9 cellular contexts compared by ENCODE assay signal in the genomic region with DNA sequence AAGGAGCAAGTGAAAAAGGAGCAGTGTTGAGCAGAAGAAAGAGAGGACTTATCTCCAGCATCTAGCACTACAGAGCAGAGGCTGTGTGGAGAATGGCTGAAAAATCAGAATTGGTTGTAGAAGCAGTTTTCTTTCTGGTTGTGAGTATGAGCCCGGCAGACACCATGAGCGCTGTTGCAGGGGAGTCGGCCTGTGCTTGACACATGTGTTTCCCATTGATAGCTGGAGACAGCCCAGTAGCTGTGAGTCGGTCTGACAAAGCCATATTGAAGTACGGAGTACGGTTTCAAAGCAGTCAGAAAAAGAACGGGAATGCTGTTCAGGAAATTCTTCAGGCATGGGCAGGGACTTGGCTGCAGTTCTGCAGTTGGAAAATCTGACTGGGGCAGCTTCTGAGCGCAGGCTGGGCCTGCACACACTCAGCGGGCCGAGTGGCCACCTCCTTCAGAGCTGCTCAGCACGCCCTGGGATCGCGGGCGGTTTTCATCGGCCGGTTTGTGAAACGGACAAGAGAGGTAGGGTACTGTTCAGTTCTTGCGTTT. TPM values are rescaled to one million over a fixed set of nuclear protein-coding genes. Genes with fewer than 3 reads are reported as not detected.
A peak's percentile ranks its signal among the peaks of the same experiment; 100 is the strongest.
DNase-seq lines count a peak whose midpoint lies in the region; ATAC-seq and TF ChIP-seq lines count a peak whose summit lies in the region.
"Had no signal": no experiment of that assay in that cellular context is flagged by ENCODE, and none has a peak within 500 bp of the region (broad histone marks: within the 10 kb centered on the region; RNA-seq: fewer than 3 reads in every experiment).

Gene SGCD (plus strand): TSS at position 447 of the 542 bp plus-strand sequence.

- H3K27me3 ChIP-seq in liver (ENCODE audit: control insufficient read depth in 4 of 4, insufficient read depth in 4 of 4, low read length in 3 of 4) = no peaks in the 10 kb centered on the region

- WGBS in liver = 60% methylated on average over 18 of the region's 18 CpGs

- H3K9me3 ChIP-seq in liver (ENCODE audit: control insufficient read depth in 4 of 4, low read length in 3 of 4) = no peaks in the 10 kb centered on the region

- TF ChIP-seq CTCF in liver (IDR thresholded peaks at IDR 0.05; ENCODE audit: low read depth, low read length, missing input control) = no peak

- H3K4me3 ChIP-seq in liver (ENCODE audit: low read depth in 1 of 3, low read length in 3 of 3) = peak within 1 kb of the TSS in 2 of 3 donors; percentile 12 to 42

- peak; percentile 87 for DNase-seq in LHCN-M2 (ENCODE audit: low read depth)
- peak; percentile 46 for DNase-seq in ecto neural progenitor cell (ENCODE audit: low spot score)
- peak in 47 of 49 donors; percentile 2 to 81 (median 47) for DNase-seq in substantia nigra (lab: John Stamatoyannopoulos, UW)
- no peak for DNase-seq in DMS53 (lab: John Stamatoyannopoulos, UW)
- DNase-seq in LoVo (ENCODE audit: low spot score) = no peak

- peak in 1 of 2 donors; percentile 36 for TF ChIP-seq RAD21 in liver (IDR thresholded peaks at IDR 0.05)

- H3K27ac ChIP-seq in liver (ENCODE audit: low read depth in 1 of 2, low read length in 2 of 2) (peak within 1 kb of the TSS in 1 of 2 donors; percentile 10), substantia nigra (ENCODE audit: low read depth, low read length, poor library complexity, severe bottlenecking) (peak within 1 kb of the TSS; percentile 69)
- H3K27ac ChIP-seq: epithelial cell of prostate had no signal

- ATAC-seq in HG03439 (IDR thresholded peaks at IDR 0.05; ENCODE audit: unreplicated experiment) = no peak
- ATAC-seq in HG02642 (IDR thresholded peaks at IDR 0.05; ENCODE audit: poor library complexity, unreplicated experiment) = no peak

- H3K4me1 ChIP-seq in liver (ENCODE audit: control insufficient read depth in 4 of 4, insufficient read depth in 4 of 4, low read length in 3 of 4) = no peaks in the 10 kb centered on the region

- no peaks in the 10 kb centered on the region for H3K36me3 ChIP-seq in liver (ENCODE audit: control insufficient read depth in 4 of 4, insufficient read depth in 3 of 4, low read depth in 1 of 4, low read length in 3 of 4)

- H3K9ac ChIP-seq in liver (ENCODE audit: low read depth in 1 of 2, low read length in 2 of 2) = no peak within 1 kb of the TSS

TF ChIP-seq in liver, 16 proteins besides CTCF, POLR2A, EP300 and RAD21:
- TF ChIP-seq GABPA (IDR thresholded peaks at IDR 0.05 in 1 of 2, conservative IDR thresholded peaks at IDR 0.05 in 1 of 2) (no peak), HNF4A (conservative IDR thresholded peaks at IDR 0.05) (no peak), FOXA2 (IDR thresholded peaks at IDR 0.05) (no peak), HNF4G (IDR thresholded peaks at IDR 0.05) (no peak), TAF1 (conservative IDR thresholded peaks at IDR 0.05) (no peak), JUND (IDR thresholded peaks at IDR 0.05) (no peak), ZBTB33 (IDR thresholded peaks at IDR 0.05) (no peak), ATF3 (IDR thresholded peaks at IDR 0.05) (no peak), SP1 (IDR thresholded peaks at IDR 0.05) (no peak)

RNA-seq across cellular contexts. Expression of gene SGCD, which starts in this region (rescaled TPM):
- 18.9 and 22.4 TPM in 2 replicates for total RNA-seq in LHCN-M2 (2014; rRNA removed)
- 11.0 TPM for polyA plus RNA-seq in LHCN-M2 (2012)
- 1 to 10 TPM; 1.4 to 1.7 TPM for total RNA-seq in liver
- polyA plus RNA-seq in liver = under 1 TPM; 0.35 to 0.60 TPM

Comparison
In these comparisons a context has a peak if more than half of its experiments do, and no peak if none do; other contexts are left out.
1. DNase-seq: peak in LHCN-M2 (single experiment), ecto neural progenitor cell (single experiment) and substantia nigra (47 of 49); none in DMS53 (single experiment) and LoVo (single experiment).